Comparison of ENCODE assay signal across 10 cellular contexts in genomic region chr18:63177822-63178525, GRCh38.
DNase-seq lines count a peak whose midpoint lies in the region; ATAC-seq, FAIRE-seq and TF ChIP-seq lines count a peak whose summit lies in the region.
"Had no signal": no experiment of that assay in that cellular context is flagged by ENCODE, and none has a peak within 500 bp of the region (broad histone marks: within the 10 kb centered on the region; RNA-seq: fewer than 3 reads in every experiment).

No MANE protein-coding gene starts in this region.

- H3K56ac ChIP-seq in H1 (replicated peaks; ENCODE audit: insufficient read length, low read depth, low read length), result no peak overlapping the region

- CTCF ChIA-PET in H1 (lab: Charles Lee; ENCODE audit: partially characterized antibody), result interaction anchor here (0.9 to 2.2 kb wide), 4 partner anchors 23 to 162 kb away, joined by 3 to 7 read pairs (median 5); no protein-coding TSS in a partner anchor

- H3K36me3 ChIP-seq in BLaER1 treated with 17β-estradiol and CSF1 and Interleukin-3, amounts not matched to agents 10 nM and 100 nM, result peaks cover 0 to 37% (median 0%) of the 10 kb centered on the region in 11 experiments; a peak in 8 of 22 replicates
- no peaks in the 10 kb centered on the region for H3K36me3 ChIP-seq in H1 (ENCODE audit: control insufficient read depth in 2 of 4, insufficient read depth in 4 of 4, low read length in 3 of 4)
- H3K36me3 ChIP-seq in parathyroid adenoma (ENCODE audit: control insufficient read depth, insufficient read depth, low read length), result no peaks in the 10 kb centered on the region

- DNase-seq in NCI-H2107 (lab: John Stamatoyannopoulos, UW), result peak; percentile 60
- no peak for DNase-seq in H1 (ENCODE audit: low read depth in 1 of 2, low spot score in 2 of 2)
- no peak for DNase-seq in activated gamma-delta T cell (lab: John Stamatoyannopoulos, UW)
- DNase-seq in NCI-H510A (lab: John Stamatoyannopoulos, UW), result no peak
- DNase-seq in NCI-H187 (lab: John Stamatoyannopoulos, UW), result no peak
- DNase-seq: CD4-positive, CD25-positive, alpha-beta regulatory T cell had no signal

- H2AK5ac ChIP-seq in H1 (ENCODE audit: low read depth, low read length), result no peak overlapping the region

- TF ChIP-seq RAD21 in H1 (IDR thresholded peaks at IDR 0.05 in 1 of 2, conservative IDR thresholded peaks at IDR 0.05 in 1 of 2; ENCODE audit: low read depth in 2 of 2, low read length in 2 of 2), result peak in 1 of 2 experiments; percentile 1; a peak in 1 of 4 replicates

- 89% methylated on average over 23 of the region's 23 CpGs; no CpG with 5 or more reads in 1 of the 2 experiments for WGBS in H1 (ENCODE audit: extremely low coverage in 1 of 2, insufficient coverage in 1 of 2, insufficient read length in 1 of 2, insufficient replicate concordance in 2 of 2, low coverage in 1 of 2, low lambda C conversion rate in 2 of 2, missing lambda C conversion rate in 1 of 2), 2 experiments

- peaks cover 61 to 93% (median 78%) of the 10 kb centered on the region in 10 experiments for H3K4me1 ChIP-seq in BLaER1 treated with 17β-estradiol and CSF1 and Interleukin-3, amounts not matched to agents 10 nM and 100 nM
- H3K4me1 ChIP-seq in H1 (replicated peaks in 1 of 4; ENCODE audit: control insufficient read depth in 3 of 4, insufficient read depth in 4 of 4, low read length in 3 of 4) (peaks cover 0 to 8% (median 2%) of the 10 kb centered on the region in 4 experiments; a peak in 4 of 7 replicates), parathyroid adenoma (no peaks in the 10 kb centered on the region)

- no peak for ATAC-seq in GM18498 (IDR thresholded peaks at IDR 0.05; ENCODE audit: unreplicated experiment)

- H2AFZ ChIP-seq in H1 (ENCODE audit: low read length), result no peak overlapping the region; the same call in 1 of the 2 replicates
- H2AFZ ChIP-seq in parathyroid adenoma, result no peak overlapping the region

- H3K27me3 ChIP-seq in BLaER1 treated with 17β-estradiol and CSF1 and Interleukin-3, amounts not matched to agents 10 nM and 100 nM, result no peaks in the 10 kb centered on the region
- no peaks in the 10 kb centered on the region for H3K27me3 ChIP-seq in H1 (replicated peaks in 1 of 4; ENCODE audit: control insufficient read depth in 3 of 4, extremely low read depth in 1 of 4, insufficient read depth in 3 of 4, low read length in 3 of 4)
- H3K27me3 ChIP-seq in parathyroid adenoma (ENCODE audit: control insufficient read depth, insufficient read depth, low read length), result no peaks in the 10 kb centered on the region

- no peak overlapping the region for H2BK120ac ChIP-seq in H1 (replicated peaks; ENCODE audit: low read depth, low read length)

- H2BK20ac ChIP-seq in H1 (ENCODE audit: low read length), result no peak overlapping the region

- peak overlapping the region; percentile 42 to 93 (median 78) for H3K4me2 ChIP-seq in BLaER1 treated with 17β-estradiol and CSF1 and Interleukin-3, amounts not matched to agents 10 nM and 100 nM
- no peak overlapping the region for H3K4me2 ChIP-seq in H1 (ENCODE audit: insufficient read depth in 1 of 2, low read depth in 2 of 2, low read length in 2 of 2)
- peak overlapping the region; percentile 37 for H3K4me2 ChIP-seq in parathyroid adenoma (ENCODE audit: low read length)

- POLR2A ChIA-PET in H1 (lab: Charles Lee; ENCODE audit: partially characterized antibody), result no interaction called here

- H2BK5ac ChIP-seq in H1 (ENCODE audit: low read depth, low read length), result no peak overlapping the region; the same call in 1 of the 2 replicates

- H2BK12ac ChIP-seq in H1 (ENCODE audit: low read depth, low read length), result no peak overlapping the region; the same call in 1 of the 2 replicates

- peaks cover 0 to 8% (median 0%) of the 10 kb centered on the region in 11 experiments; a peak in 2 of 22 replicates for H4K20me1 ChIP-seq in BLaER1 treated with 17β-estradiol and CSF1 and Interleukin-3, amounts not matched to agents 10 nM and 100 nM
- no peaks in the 10 kb centered on the region for H4K20me1 ChIP-seq in H1 (replicated peaks in 1 of 2; ENCODE audit: control insufficient read depth in 1 of 2, insufficient read depth in 2 of 2, low read length in 2 of 2)

- peak; percentile 24 for FAIRE-seq in H1 (lab: Jason Lieb, UNC)

- no peak for TF ChIP-seq POLR2A in H1 (IDR thresholded peaks at IDR 0.05; ENCODE audit: control extremely low read depth in 1 of 2, low read depth in 2 of 2, low read length in 2 of 2)

- H3K4ac ChIP-seq in H1 (replicated peaks; ENCODE audit: insufficient read length, low read depth, low read length), result no peak overlapping the region

- H3K79me1 ChIP-seq in H1 (ENCODE audit: low read depth, low read length), result no peaks in the 10 kb centered on the region

- H4K91ac ChIP-seq in H1 (replicated peaks; ENCODE audit: insufficient read length, low read length), result no peak overlapping the region

- H2BK15ac ChIP-seq in H1 (ENCODE audit: low read length), result no peak overlapping the region

- H3K23ac ChIP-seq in H1 (ENCODE audit: insufficient read length), result no peak overlapping the region

- no peaks in the 10 kb centered on the region for H3K23me2 ChIP-seq in H1 (ENCODE audit: low read depth, low read length)

- H3K27ac ChIP-seq in BLaER1 treated with 17β-estradiol and CSF1 and Interleukin-3, amounts not matched to agents 10 nM and 100 nM, result peak overlapping the region in 9 of 11 experiments; percentile 41 to 94 (median 86); a peak in 18 of 22 replicates
- H3K27ac ChIP-seq in H1 (ENCODE audit: low read depth, low read length), result no peak overlapping the region
- H3K27ac ChIP-seq in parathyroid adenoma, result no peak overlapping the region
- H3K27ac ChIP-seq: epithelial cell of prostate had no signal

- H3K9ac ChIP-seq in BLaER1 treated with 17β-estradiol and CSF1 and Interleukin-3, amounts not matched to agents 10 nM and 100 nM, result peak overlapping the region in 8 of 11 experiments; percentile 54 to 78 (median 71); a peak in 16 of 22 replicates
- H3K9ac ChIP-seq in H1 (replicated peaks in 1 of 4; ENCODE audit: extremely low read depth in 1 of 4, low read depth in 3 of 4, low read length in 3 of 4), result no peak overlapping the region
- no peak overlapping the region for H3K9ac ChIP-seq in parathyroid adenoma

- H4K5ac ChIP-seq in H1 (ENCODE audit: insufficient read length, low read depth, low read length), result no peak overlapping the region

- no peaks in the 10 kb centered on the region for H3K79me2 ChIP-seq in H1 (ENCODE audit: control insufficient read depth in 1 of 2, insufficient read depth in 2 of 2, low read length in 2 of 2)
- H3K79me2 ChIP-seq in parathyroid adenoma, result peaks cover 4% of the 10 kb centered on the region

- TF ChIP-seq EP300 in H1 (IDR thresholded peaks at IDR 0.05; ENCODE audit: borderline replicate concordance in 1 of 2, low read depth in 2 of 2, low read length in 2 of 2), result no peak

- peaks cover 0 to 6% (median 0%) of the 10 kb centered on the region in 11 experiments; a peak in 3 of 22 replicates for H3K9me3 ChIP-seq in BLaER1 treated with 17β-estradiol and CSF1 and Interleukin-3, amounts not matched to agents 10 nM and 100 nM (replicated peaks in 1 of 11)
- H3K9me3 ChIP-seq in H1 (ENCODE audit: insufficient read depth in 2 of 2, low read depth in 1 of 2, low read length in 1 of 2), result no peaks in the 10 kb centered on the region
- H3K9me3 ChIP-seq in parathyroid adenoma (ENCODE audit: control insufficient read depth, low read length), result no peaks in the 10 kb centered on the region

- H3K4me3 ChIP-seq in BLaER1 treated with 17β-estradiol and CSF1 and Interleukin-3, amounts not matched to agents 10 nM and 100 nM, result peak overlapping the region in 3 of 10 experiments; percentile 10 to 29 (median 13); a peak in 4 of 20 replicates
- H3K4me3 ChIP-seq in H1 (ENCODE audit: extremely low read depth in 1 of 4, insufficient read depth in 2 of 4, low read depth in 3 of 4, low read length in 4 of 4) (no peak overlapping the region), parathyroid adenoma (ENCODE audit: low read depth, low read length) (no peak overlapping the region)

- no peak overlapping the region for H3K14ac ChIP-seq in H1 (ENCODE audit: insufficient read length)

- peak overlapping the region; percentile 62; the same call in 1 of the 2 replicates for H4K8ac ChIP-seq in H1 (ENCODE audit: extremely low read depth, insufficient read depth, low read length)

- no peak overlapping the region for H3K18ac ChIP-seq in H1 (ENCODE audit: extremely low read depth, low read length)

- no peak for TF ChIP-seq CTCF in H1 (IDR thresholded peaks at IDR 0.05; ENCODE audit: control extremely low read depth in 1 of 3, insufficient read depth in 1 of 3, low read depth in 1 of 3, low read length in 3 of 3)
- TF ChIP-seq CTCF in parathyroid adenoma (IDR thresholded peaks at IDR 0.05), result no peak

TF ChIP-seq in H1, 55 proteins besides CTCF, POLR2A, EP300 and RAD21:
- 0 out of 2 replicates have a peak, but pooled peaks have one; percentile 19 for TF ChIP-seq E2F6 (IDR thresholded peaks at IDR 0.05)
- TF ChIP-seq MAFK (IDR thresholded peaks at IDR 0.05; ENCODE audit: low read depth, low read length), result no peak

Comparison
In these comparisons a context has a peak if more than half of its experiments do, and no peak if none do; other contexts are left out.
1. H3K27ac ChIP-seq: peak in BLaER1 treated with 17β-estradiol and CSF1 and Interleukin-3, amounts not matched to agents 10 nM and 100 nM (9 of 11); none in H1 (single experiment) and parathyroid adenoma (single experiment).
2. H3K4me2 ChIP-seq: peak in BLaER1 treated with 17β-estradiol and CSF1 and Interleukin-3, amounts not matched to agents 10 nM and 100 nM (11 of 11) and parathyroid adenoma (single experiment); none in H1 (0 of 2).
3. H3K9ac ChIP-seq: peak in BLaER1 treated with 17β-estradiol and CSF1 and Interleukin-3, amounts not matched to agents 10 nM and 100 nM (8 of 11); none in H1 (0 of 4) and parathyroid adenoma (single experiment).